ENCODE assay signal across 25 cellular contexts in genomic region chr21:43933680-43934079, GRCh38.
"Had no signal": no experiment of that assay in that cellular context is flagged by ENCODE, and none has a peak within 500 bp of the region (broad histone marks: within the 10 kb centered on the region; RNA-seq: fewer than 3 reads in every experiment).

No MANE protein-coding gene starts in this region.

- H3K27me3 ChIP-seq: colonic mucosa, esophagus muscularis mucosa, foreskin keratinocyte, left lung, neutrophil, pancreas, stomach, thyroid gland had no signal

- H3K9me3 ChIP-seq: colonic mucosa, esophagus muscularis mucosa, left lung, lower lobe of right lung, neutrophil, pancreas, stomach, thyroid gland had no signal

- H3K4me3 Mint-ChIP-seq: dendritic cell treated with granulocyte-macrophage colony-stimulating factor and Interleukin-4, amounts not matched to agents 40 ng/mL and 50 ng/mL, for 4 days; nephron progenitor cell; stimulated activated effector memory CD8-positive, alpha-beta T cell treated with anti-CD3 and anti-CD28 coated beads, Interleukin-12 subunit alpha, Interleukin-12 subunit beta, amount 100 ng/mL, for 72 hours; type B pancreatic cell had no signal

- H3K27me3 Mint-ChIP-seq: dendritic cell treated with granulocyte-macrophage colony-stimulating factor and Interleukin-4, amounts not matched to agents 40 ng/mL and 50 ng/mL, for 4 days; naive thymus-derived CD8-positive, alpha-beta T cell; type B pancreatic cell had no signal

- ATAC-seq: foreskin keratinocyte; left lung; lower lobe of right lung; naive thymus-derived CD8-positive, alpha-beta T cell; pancreas; sciatic nerve; stimulated activated effector memory CD8-positive, alpha-beta T cell treated with anti-CD3 and anti-CD28 coated beads, Interleukin-12 subunit alpha, Interleukin-12 subunit beta, amount 100 ng/mL, for 72 hours had no signal

- H3K4me2 ChIP-seq: smooth muscle cell had no signal

- H3K36me3 ChIP-seq: colonic mucosa, neutrophil, pancreas, thyroid gland had no signal

- H3K9me3 Mint-ChIP-seq: dendritic cell treated with granulocyte-macrophage colony-stimulating factor and Interleukin-4, amounts not matched to agents 40 ng/mL and 50 ng/mL, for 4 days; naive thymus-derived CD8-positive, alpha-beta T cell; nephron progenitor cell; stimulated activated effector memory CD8-positive, alpha-beta T cell treated with anti-CD3 and anti-CD28 coated beads, Interleukin-12 subunit alpha, Interleukin-12 subunit beta, amount 100 ng/mL, for 72 hours; type B pancreatic cell had no signal

- H3K36me3 Mint-ChIP-seq: stimulated activated effector memory CD8-positive, alpha-beta T cell treated with anti-CD3 and anti-CD28 coated beads, Interleukin-12 subunit alpha, Interleukin-12 subunit beta, amount 100 ng/mL, for 72 hours had no signal

- H3K4me3 ChIP-seq: colonic mucosa, esophagus muscularis mucosa, left lung, lower lobe of right lung, pancreas, smooth muscle cell, stomach, thyroid gland had no signal

- H3K27ac Mint-ChIP-seq: dendritic cell treated with granulocyte-macrophage colony-stimulating factor and Interleukin-4, amounts not matched to agents 40 ng/mL and 50 ng/mL, for 4 days; type B pancreatic cell had no signal

- DNase-seq: central memory CD4-positive, alpha-beta T cell; colonic mucosa; effector CD8-positive, alpha-beta T cell; foreskin keratinocyte; lower lobe of right lung; naive thymus-derived CD8-positive, alpha-beta T cell; nephron progenitor cell; retina; stimulated activated CD4-positive, alpha-beta T cell treated with anti-CD3 and anti-CD28 coated beads, Interleukin-12 subunit alpha, Interleukin-12 subunit beta, amount 100 ng/mL, for 4 hours; stimulated activated CD4-positive, alpha-beta T cell treated with anti-CD3 and anti-CD28 coated beads, Interleukin-1b, Interleukin-23, amount 100 ng/mL, for 48 hours; stimulated activated CD4-positive, alpha-beta T cell treated with anti-CD3 and anti-CD28 coated beads, Interleukin-4, amount 100 ng/mL, for 24 hours; stimulated activated naive CD4-positive, alpha-beta T cell treated with Interleukin-2 at 50 U/mL for 16 hours; stomach; thyroid gland had no signal

- FAIRE-seq: endothelial cell of umbilical vein, keratinocyte, pancreas had no signal

- H3K4me1 ChIP-seq: colonic mucosa, pancreas had no signal

- H3K27ac ChIP-seq: colonic mucosa, esophagus muscularis mucosa, foreskin keratinocyte, left lung, lower lobe of right lung, neutrophil, pancreas, stomach, thyroid gland had no signal
